ENCODE assay signal across 2 cellular contexts in the genomic region with DNA sequence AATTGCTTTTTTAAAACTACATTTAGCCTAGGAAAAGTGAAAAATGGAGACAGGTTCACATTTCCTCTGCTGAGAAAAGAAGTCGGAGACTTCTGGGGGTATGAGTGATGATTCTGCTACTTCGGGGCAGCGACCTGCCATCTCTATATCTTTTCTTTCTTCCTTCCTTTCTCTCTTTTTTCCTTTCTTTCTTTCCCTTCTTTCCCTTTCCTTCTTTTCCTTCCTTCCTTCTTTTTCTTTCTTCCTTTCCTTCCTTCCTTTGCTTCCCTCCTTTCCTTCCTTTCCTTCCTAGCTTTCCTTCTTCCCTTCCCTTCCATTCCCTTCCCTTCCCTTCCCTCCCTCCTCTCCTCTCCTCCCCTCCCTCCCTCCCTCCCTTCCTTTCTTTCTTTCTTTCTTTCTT.
TF ChIP-seq lines count a peak whose summit lies in the region.

No MANE protein-coding gene starts in this region.

TF ChIP-seq in HepG2, 621 proteins besides CTCF, POLR2A, EP300 and RAD21:
- peak; percentile 19 for TF ChIP-seq HNRNPK (IDR thresholded peaks at IDR 0.05; ENCODE audit: low read depth, low read length, poor library complexity, severe bottlenecking)
- TF ChIP-seq PRDM15 (CRISPR knock-in tag; IDR thresholded peaks at IDR 0.05): no peak

TF ChIP-seq in K562, 482 proteins besides CTCF, POLR2A, EP300 and RAD21:
- no peak for TF ChIP-seq ZNF384 (IDR thresholded peaks at IDR 0.05; ENCODE audit: low read depth, low read length)
- peak; percentile 41 for TF ChIP-seq PCBP1 (IDR thresholded peaks at IDR 0.05; ENCODE audit: low read depth, low read length, poor library complexity, severe bottlenecking)
- TF ChIP-seq ZNF512 (tag; IDR thresholded peaks at IDR 0.05): peak; percentile 52; the same call in 1 of the 2 replicates
